In genomic region chr2:31983762-31984467, GRCh38 we compare ENCODE assay signal across 25 cellular contexts.
"Had no signal": no experiment of that assay in that cellular context is flagged by ENCODE, and none has a peak within 500 bp of the region (broad histone marks: within the 10 kb centered on the region; RNA-seq: fewer than 3 reads in every experiment).

No MANE protein-coding gene starts in this region.

- H3K27me3 Mint-ChIP-seq: brain; effector memory CD8-positive, alpha-beta T cell; stimulated activated memory B cell treated with anti-CD40 and anti-IgM and Interleukin-4, amounts not matched to agents 10 μg/mL and 1 μg/mL and 100 μg/mL, for 72 hours had no signal

- H3K9me3 Mint-ChIP-seq: effector memory CD8-positive, alpha-beta T cell had no signal

- H3K9me3 ChIP-seq: colonic mucosa, esophagus muscularis mucosa, left ventricle myocardium inferior, transverse colon had no signal

- H3K27me3 ChIP-seq: colonic mucosa, dorsolateral prefrontal cortex, esophagus muscularis mucosa, transverse colon had no signal

- H3K4me2 ChIP-seq: smooth muscle cell had no signal

- DNase-seq: activated CD4-positive, alpha-beta T cell treated with anti-CD3 and anti-CD28 coated beads, Interleukin-2, amount 50 U/mL, for 1 hour; activated CD4-positive, CD25-positive, alpha-beta regulatory T cell treated with anti-CD3 and anti-CD28 coated beads, Interleukin-2, amount 50 U/mL, for 72 hours; activated CD8-positive, alpha-beta T cell treated with anti-CD3 and anti-CD28 coated beads, Interleukin-2, amount 10 ng/mL, durations not matched to agents 7 days and 5 days; activated gamma-delta T cell; aorta; caudate nucleus; colonic mucosa; dorsolateral prefrontal cortex; effector memory CD8-positive, alpha-beta T cell; head of caudate nucleus; hypothalamus; left ventricle myocardium inferior; midbrain; nucleus accumbens; stimulated activated CD4-positive, alpha-beta T cell treated with anti-CD3 and anti-CD28 coated beads, Interleukin-15, amount 100 ng/mL, for 24 hours; transverse colon had no signal

- H3K36me3 ChIP-seq: colonic mucosa, esophagus muscularis mucosa, transverse colon had no signal

- H3K4me3 ChIP-seq: colonic mucosa, dorsolateral prefrontal cortex, esophagus muscularis mucosa, left ventricle myocardium inferior, smooth muscle cell, transverse colon had no signal

- H3K4me3 Mint-ChIP-seq: activated CD8-positive, alpha-beta T cell treated with anti-CD3 and anti-CD28 coated beads, Interleukin-2, amount 10 ng/mL, durations not matched to agents 7 days and 5 days; activated T-helper 1 cell treated with anti-CD3 and anti-CD28 coated beads, Interleukin-12 subunit alpha, Interleukin-12 subunit beta, Interleukin-2, Interleukin-4 antibody, amounts not matched to agents 30 ng/mL and 10 ng/mL and 1 ng/mL, durations not matched to agents 14 hours and 24 hours and 36 hours; brain; effector memory CD8-positive, alpha-beta T cell; stimulated activated memory B cell treated with anti-CD40 and anti-IgM and Interleukin-4, amounts not matched to agents 10 μg/mL and 1 μg/mL and 100 μg/mL, for 72 hours had no signal

- H3K27ac Mint-ChIP-seq: activated CD8-positive, alpha-beta T cell treated with anti-CD3 and anti-CD28 coated beads, Interleukin-2, amount 10 ng/mL, durations not matched to agents 7 days and 5 days; activated T-helper 1 cell treated with anti-CD3 and anti-CD28 coated beads, Interleukin-12 subunit alpha, Interleukin-12 subunit beta, Interleukin-2, Interleukin-4 antibody, amounts not matched to agents 30 ng/mL and 10 ng/mL and 1 ng/mL, durations not matched to agents 14 hours and 24 hours and 36 hours; stimulated activated memory B cell treated with anti-CD40 and anti-IgM and Interleukin-4, amounts not matched to agents 10 μg/mL and 1 μg/mL and 100 μg/mL, for 72 hours had no signal

- H3K4me1 ChIP-seq: colonic mucosa had no signal

- ATAC-seq: activated CD8-positive, alpha-beta T cell treated with anti-CD3 and anti-CD28 coated beads, Interleukin-2, amount 10 ng/mL, durations not matched to agents 7 days and 5 days; activated naive CD4-positive, alpha-beta T cell treated with anti-CD3 and anti-CD28 coated beads, Interleukin-2, amount 50 U/mL, for 72 hours; effector memory CD8-positive, alpha-beta T cell; sciatic nerve; stimulated activated memory B cell treated with anti-CD40 and anti-IgM and Interleukin-4, amounts not matched to agents 10 μg/mL and 1 μg/mL and 100 μg/mL, for 72 hours had no signal

- FAIRE-seq: frontal cortex, urothelium cell line had no signal

- H3K27ac ChIP-seq: colonic mucosa, dorsolateral prefrontal cortex, esophagus muscularis mucosa, left ventricle myocardium inferior, transverse colon had no signal
